Comparison of ENCODE assay signal across 9 cellular contexts in the genomic region with DNA sequence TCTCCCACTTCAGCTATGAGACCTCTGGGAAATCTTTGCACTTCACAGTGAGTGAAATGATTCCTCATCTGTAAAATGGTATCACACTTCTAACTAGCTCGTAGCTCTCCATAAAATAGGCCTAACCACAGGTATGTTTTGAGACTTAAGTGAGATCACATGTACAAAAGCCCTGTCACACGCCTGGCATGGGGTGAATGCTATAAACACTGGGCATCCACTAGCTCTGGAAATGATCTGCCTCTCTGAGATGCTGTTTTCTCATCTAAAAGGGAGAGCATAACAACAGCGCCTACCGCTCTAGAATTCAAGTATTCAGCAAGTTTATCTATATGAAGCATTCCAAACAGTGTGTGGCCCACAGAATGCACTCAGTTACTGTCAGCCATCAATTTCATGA. TPM values are rescaled to one million over a fixed set of nuclear protein-coding genes. Genes with fewer than 3 reads are reported as not detected.
DNase-seq lines count a peak whose midpoint lies in the region; ATAC-seq and TF ChIP-seq lines count a peak whose summit lies in the region.
"Had no signal": no experiment of that assay in that cellular context is flagged by ENCODE, and none has a peak within 500 bp of the region (broad histone marks: within the 10 kb centered on the region; RNA-seq: fewer than 3 reads in every experiment).

No MANE protein-coding gene starts in this region.

- H2AFZ ChIP-seq in IMR-90 (replicated peaks; ENCODE audit: low read length, poor library complexity): no peak overlapping the region
- no peak overlapping the region for H2AFZ ChIP-seq in osteoblast (ENCODE audit: low read length)

- TF ChIP-seq RAD21 in IMR-90 (IDR thresholded peaks at IDR 0.05; ENCODE audit: low read length): no peak

- no peak overlapping the region for H3K14ac ChIP-seq in IMR-90 (replicated peaks; ENCODE audit: low read depth, low read length)

- no peak for TF ChIP-seq POLR2A in IMR-90 (IDR thresholded peaks at IDR 0.05; ENCODE audit: low read depth, low read length)

- peaks cover 53 to 68% (median 62%) of the 10 kb centered on the region in 11 experiments; a peak in 21 of 22 replicates for H4K20me1 ChIP-seq in BLaER1 treated with 17β-estradiol and CSF1 and Interleukin-3, amounts not matched to agents 10 nM and 100 nM
- peaks cover 63% of the 10 kb centered on the region for H4K20me1 ChIP-seq in IMR-90 (ENCODE audit: insufficient read depth, low read length)
- H4K20me1 ChIP-seq in osteoblast (ENCODE audit: insufficient read depth, low read length): peaks cover 45% of the 10 kb centered on the region

- no TSS peak for BruUV-seq in IMR-90 (replicated peaks; lab: Mats Ljungman, UMichigan)

- no peak for TF ChIP-seq CTCF in IMR-90 (conservative IDR thresholded peaks at IDR 0.05; ENCODE audit: low read depth, low read length)
- TF ChIP-seq CTCF in coronary artery (IDR thresholded peaks at IDR 0.05): no peak
- TF ChIP-seq CTCF in osteoblast (IDR thresholded peaks at IDR 0.05; ENCODE audit: extremely low read depth, low read depth, low read length): no peak

- H2AK5ac ChIP-seq in IMR-90 (ENCODE audit: low read depth, low read length): no peak overlapping the region

- POLR2A ChIA-PET in IMR-90 (lab: Charles Lee; ENCODE audit: unreplicated experiment): no interaction called here

- ATAC-seq in IMR-90 (ENCODE audit: low read depth) (no peak), GM19395 (IDR thresholded peaks at IDR 0.05; ENCODE audit: unreplicated experiment) (no peak), HG03521 (IDR thresholded peaks at IDR 0.05; ENCODE audit: unreplicated experiment) (no peak)

- H4K91ac ChIP-seq in IMR-90 (ENCODE audit: insufficient read depth, low read depth, low read length): no peak overlapping the region

- no peak overlapping the region for H2BK20ac ChIP-seq in IMR-90 (ENCODE audit: low read depth, low read length)

- H3K36me3 ChIP-seq in BLaER1 treated with 17β-estradiol and CSF1 and Interleukin-3, amounts not matched to agents 10 nM and 100 nM: peaks cover 0 to 18% (median 9%) of the 10 kb centered on the region in 11 experiments; a peak in 10 of 22 replicates
- H3K36me3 ChIP-seq in IMR-90 (ENCODE audit: control insufficient read depth, insufficient read depth, low read length) (no peaks in the 10 kb centered on the region), osteoblast (ENCODE audit: insufficient read depth, low read length) (peaks cover 12% of the 10 kb centered on the region)

- H3K4me3 ChIP-seq in BLaER1 treated with 17β-estradiol and CSF1 and Interleukin-3, amounts not matched to agents 10 nM and 100 nM: peak overlapping the region in 3 of 10 experiments; percentile 70 to 89 (median 86); a peak in 3 of 20 replicates
- H3K4me3 ChIP-seq in IMR-90 (ENCODE audit: insufficient read depth, low read depth, low read length) (no peak overlapping the region), coronary artery (peak overlapping the region; percentile 99), osteoblast (ENCODE audit: insufficient read depth, low read length) (peak overlapping the region; percentile 13)

- no peak overlapping the region for H3K4ac ChIP-seq in IMR-90 (ENCODE audit: low read depth, low read length)

- peak overlapping the region; percentile 98 for H2AK9ac ChIP-seq in IMR-90 (replicated peaks; ENCODE audit: low read depth, low read length, poor library complexity)

- no peak overlapping the region for H2BK15ac ChIP-seq in IMR-90 (ENCODE audit: low read depth, low read length)

- peak overlapping the region; percentile 91 to 97 (median 95); a peak in 21 of 22 replicates for H3K9ac ChIP-seq in BLaER1 treated with 17β-estradiol and CSF1 and Interleukin-3, amounts not matched to agents 10 nM and 100 nM
- 0 out of 2 replicates have a peak overlapping the region, but pooled peaks have one; percentile 13 for H3K9ac ChIP-seq in IMR-90 (ENCODE audit: low read depth, low read length)

- no CpG with 5 or more reads among the region's 4 CpGs for WGBS in IMR-90 (ENCODE audit: extremely low coverage in 2 of 2, insufficient read length in 1 of 2), 2 experiments

- peaks cover 10 to 73% of the 10 kb centered on the region in 2 experiments; a peak in 3 of 4 replicates for H3K79me1 ChIP-seq in IMR-90 (ENCODE audit: low read depth in 1 of 2, low read length in 2 of 2)

- dilution Hi-C loops in IMR-90 (cut with HindIII; ENCODE audit: low sequenced_read_pairs, unreplicated experiment): no loop called here

- H3K4me1 ChIP-seq in BLaER1 treated with 17β-estradiol and CSF1 and Interleukin-3, amounts not matched to agents 10 nM and 100 nM: peaks cover 75 to 84% (median 81%) of the 10 kb centered on the region in 10 experiments
- H3K4me1 ChIP-seq in IMR-90 (ENCODE audit: control insufficient read depth, insufficient read depth, low read length) (peaks cover 32% of the 10 kb centered on the region), osteoblast (ENCODE audit: insufficient read depth, low read length) (peaks cover 46% of the 10 kb centered on the region)

- DNase-seq in IMR-90 (peak; percentile 22), coronary artery (ENCODE audit: low spot score) (no peak), osteoblast (ENCODE audit: insufficient read length, low spot score, missing footprints) (no peak), OCI-M1 (lab: John Stamatoyannopoulos, UW) (no peak)
- no peak for DNase-seq in stimulated activated naive CD4-positive, alpha-beta T cell (lab: John Stamatoyannopoulos, UW)
- DNase-seq: activated CD4-positive, alpha-beta T cell treated with anti-CD3 and anti-CD28 coated beads, Interleukin-2, amount 50 U/mL, for 48 hours had no signal

- intact Hi-C loops in IMR-90 (cut with micrococcal nuclease): no loop called here

- H3K4me2 ChIP-seq in BLaER1 treated with 17β-estradiol and CSF1 and Interleukin-3, amounts not matched to agents 10 nM and 100 nM: peak overlapping the region; percentile 84 to 99 (median 94)
- 0 out of 2 replicates have a peak overlapping the region, but pooled peaks have one; percentile 94 for H3K4me2 ChIP-seq in IMR-90 (ENCODE audit: low read depth, low read length)
- peak overlapping the region; percentile 97 for H3K4me2 ChIP-seq in osteoblast (ENCODE audit: insufficient read depth, low read length)

- H3K9me1 ChIP-seq in IMR-90 (ENCODE audit: insufficient read depth, low read length): peaks cover 20% of the 10 kb centered on the region

- H3K23ac ChIP-seq in IMR-90 (ENCODE audit: low read depth, low read length): peak overlapping the region; percentile 85

- no peak overlapping the region for H3K18ac ChIP-seq in IMR-90 (ENCODE audit: low read depth, low read length)

- in situ Hi-C loops in IMR-90 (cut with MboI; ENCODE audit: low sequenced_read_pairs): no loop called here

- H2BK5ac ChIP-seq in IMR-90 (ENCODE audit: low read depth, low read length, poor library complexity, severe bottlenecking): no peak overlapping the region

- no peak overlapping the region for H4K5ac ChIP-seq in IMR-90 (ENCODE audit: low read depth, low read length)

- no peak overlapping the region for H3K56ac ChIP-seq in IMR-90 (ENCODE audit: extremely low read depth, insufficient read depth, low read length)

- peak overlapping the region in 8 of 11 experiments; percentile 85 to 99 (median 96); a peak in 14 of 22 replicates for H3K27ac ChIP-seq in BLaER1 treated with 17β-estradiol and CSF1 and Interleukin-3, amounts not matched to agents 10 nM and 100 nM
- no peak overlapping the region for H3K27ac ChIP-seq in IMR-90 (ENCODE audit: insufficient read depth, low read length)
- H3K27ac ChIP-seq in coronary artery: no peak overlapping the region
- H3K27ac ChIP-seq in osteoblast (ENCODE audit: low read depth, low read length): peak overlapping the region; percentile 77

- no peak overlapping the region for H4K8ac ChIP-seq in IMR-90 (ENCODE audit: low read depth in 2 of 2, low read length in 2 of 2)

- CTCF ChIA-PET in IMR-90 (lab: Yijun Ruan, JAX): interaction anchor here (1.0 kb wide), 1 partner anchor 22 kb away, joined by 3 read pairs; no protein-coding TSS in a partner anchor

- no peaks in the 10 kb centered on the region for H3K27me3 ChIP-seq in BLaER1 treated with 17β-estradiol and CSF1 and Interleukin-3, amounts not matched to agents 10 nM and 100 nM
- H3K27me3 ChIP-seq in IMR-90 (ENCODE audit: control insufficient read depth, insufficient read depth, low read length) (no peaks in the 10 kb centered on the region), osteoblast (ENCODE audit: insufficient read depth, low read length) (no peaks in the 10 kb centered on the region)

- peaks cover 72% of the 10 kb centered on the region for H3K79me2 ChIP-seq in osteoblast (ENCODE audit: insufficient read depth, low read length)

- H3K9me3 ChIP-seq in BLaER1 treated with 17β-estradiol and CSF1 and Interleukin-3, amounts not matched to agents 10 nM and 100 nM (replicated peaks in 1 of 11): no peaks in the 10 kb centered on the region
- H3K9me3 ChIP-seq in IMR-90 (ENCODE audit: control insufficient read depth, insufficient read depth, low read length) (no peaks in the 10 kb centered on the region), osteoblast (ENCODE audit: low read depth, low read length) (no peaks in the 10 kb centered on the region)

- H2BK120ac ChIP-seq in IMR-90 (ENCODE audit: low read depth, low read length): no peak overlapping the region

TF ChIP-seq in IMR-90, 13 proteins besides CTCF, POLR2A, EP300 and RAD21:
- TF ChIP-seq, protein P1, sequence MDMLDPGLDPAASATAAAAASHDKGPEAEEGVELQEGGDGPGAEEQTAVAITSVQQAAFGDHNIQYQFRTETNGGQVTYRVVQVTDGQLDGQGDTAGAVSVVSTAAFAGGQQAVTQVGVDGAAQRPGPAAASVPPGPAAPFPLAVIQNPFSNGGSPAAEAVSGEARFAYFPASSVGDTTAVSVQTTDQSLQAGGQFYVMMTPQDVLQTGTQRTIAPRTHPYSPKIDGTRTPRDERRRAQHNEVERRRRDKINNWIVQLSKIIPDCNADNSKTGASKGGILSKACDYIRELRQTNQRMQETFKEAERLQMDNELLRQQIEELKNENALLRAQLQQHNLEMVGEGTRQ (IDR thresholded peaks at IDR 0.05; ENCODE audit: low read depth, low read length): peak; percentile 23; the same call in 1 of the 2 replicates
- no peak for TF ChIP-seq MXI1 (IDR thresholded peaks at IDR 0.05; ENCODE audit: borderline replicate concordance, low read depth, low read length)
TF ChIP-seq in IMR-90: peak in this region for 1.

RNA-seq across cellular contexts. Expression of a gene that starts 2.2 kb away (rescaled TPM):
- total RNA-seq in IMR-90 (2012; rRNA removed) (54.4 and 61.5 TPM in 2 replicates), osteoblast (115 and 118 TPM in 2 replicates)
- polyA plus RNA-seq in IMR-90 (2012; rRNA removed): 104 and 124 TPM in 2 replicates
- 58.9 and 87.2 TPM in 2 replicates for polyA plus RNA-seq in IMR-90 (2012; cell fraction: cytosol; rRNA removed)
- polyA plus RNA-seq in IMR-90 (2012; cell fraction: nucleus; rRNA removed; ENCODE audit: low replicate concordance): 461 and 611 TPM in 2 replicates

RNA-seq across cellular contexts. Expression of a gene that starts 56.4 kb away (rescaled TPM):
- total RNA-seq in IMR-90 (2012; rRNA removed) (under 0.01 TPM in 2 replicates), osteoblast (0.29 TPM in 1 of 2 replicates, not detected in the other)
- polyA plus RNA-seq in IMR-90 (2012; rRNA removed): 0.17 and 0.21 TPM in 2 replicates
- 0.17 and 0.42 TPM in 2 replicates for polyA plus RNA-seq in IMR-90 (2012; cell fraction: cytosol; rRNA removed)
- polyA plus RNA-seq in IMR-90 (2012; cell fraction: nucleus; rRNA removed; ENCODE audit: low replicate concordance): 1.5 and 3.1 TPM in 2 replicates

Comparison
In these comparisons a context has a peak if more than half of its experiments do, and no peak if none do; other contexts are left out.
1. H3K27ac ChIP-seq: peak in BLaER1 treated with 17β-estradiol and CSF1 and Interleukin-3, amounts not matched to agents 10 nM and 100 nM (8 of 11) and osteoblast (single experiment); none in IMR-90 (single experiment) and coronary artery (0 of 2).
2. Peak in every context shown above with its lines, with median percentiles within 50 percentile points of each other: H3K4me2 ChIP-seq.